6 cellular contexts compared by ENCODE assay signal in the genomic region with DNA sequence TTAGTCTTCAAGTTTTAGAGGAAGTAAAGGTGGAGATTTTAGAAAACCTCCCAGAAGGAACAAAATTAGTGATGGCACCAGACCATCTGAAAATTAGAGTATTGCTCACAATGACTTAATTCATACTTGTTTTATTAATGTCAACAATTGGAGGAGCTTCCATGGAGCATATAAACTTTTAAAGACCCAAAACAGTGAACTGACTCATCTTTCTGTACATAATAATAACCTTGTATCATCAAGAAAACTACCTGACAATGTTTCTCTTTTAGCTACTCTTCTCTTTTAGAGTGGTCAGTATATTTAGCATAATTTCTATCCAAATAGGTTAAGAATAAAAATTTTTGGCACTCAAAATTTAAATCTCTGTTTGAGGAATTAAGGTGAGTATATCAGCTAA.
"Had no signal": no experiment of that assay in that cellular context is flagged by ENCODE, and none has a peak within 500 bp of the region (broad histone marks: within the 10 kb centered on the region; RNA-seq: fewer than 3 reads in every experiment).

No MANE protein-coding gene starts in this region.

- H3K27ac ChIP-seq: HL-60 had no signal

- FAIRE-seq: HepG2, HTR-8/SVneo, K562 had no signal

- DNase-seq: IMR-90, KBM-7 had no signal

- ATAC-seq: HepG2, K562 had no signal

- H3K4me3 ChIP-seq: K562 had no signal
